ENCODE assay signal across 28 cellular contexts in genomic region chr18:26040051-26040656, GRCh38. TPM values are rescaled to one million over a fixed set of nuclear protein-coding genes. Genes with fewer than 3 reads are reported as not detected.
A peak's percentile ranks its signal among the peaks of the same experiment; 100 is the strongest.
DNase-seq lines count a peak whose midpoint lies in the region; ATAC-seq, FAIRE-seq and TF ChIP-seq lines count a peak whose summit lies in the region.
"Had no signal": no experiment of that assay in that cellular context is flagged by ENCODE, and none has a peak within 500 bp of the region (broad histone marks: within the 10 kb centered on the region; RNA-seq: fewer than 3 reads in every experiment).

No MANE protein-coding gene starts in this region.

- no peaks in the 10 kb centered on the region for H3K9me3 Mint-ChIP-seq in endothelial cell (ENCODE audit: unreplicated experiment)
- H3K9me3 Mint-ChIP-seq in naive thymus-derived CD4-positive, alpha-beta T cell, result no peaks in the 10 kb centered on the region
- H3K9me3 Mint-ChIP-seq: T-helper 2 cell treated with Interferon-gamma antibody and Interleukin-4, amounts not matched to agents 5 μg/mL and 100 μg/mL, for 36 hours had no signal

- H3K9ac ChIP-seq in smooth muscle cell (ENCODE audit: low read depth), result no peak overlapping the region

- TF ChIP-seq POLR2A in GM12892 (IDR thresholded peaks at IDR 0.05; ENCODE audit: low read depth, low read length), result no peak

- peak; percentile 74 for FAIRE-seq in GM12892 (lab: Jason Lieb, UNC)
- FAIRE-seq: RCC 7860 had no signal

- no peaks in the 10 kb centered on the region for H3F3A ChIP-seq in smooth muscle cell (ENCODE audit: low read depth)

- H3K27ac ChIP-seq in RWPE1, result no peak overlapping the region
- H3K27ac ChIP-seq in naive thymus-derived CD4-positive, alpha-beta T cell (ENCODE audit: low read depth, low read length), result no peak overlapping the region
- no peak overlapping the region for H3K27ac ChIP-seq in smooth muscle cell (ENCODE audit: low read depth)
- H3K27ac ChIP-seq: brain microvascular endothelial cell, C4-2B, lower lobe of right lung, spleen had no signal

- no peaks in the 10 kb centered on the region for H3K9me3 ChIP-seq in naive thymus-derived CD4-positive, alpha-beta T cell (ENCODE audit: control insufficient read depth in 2 of 3, low read length in 3 of 3)
- H3K9me3 ChIP-seq in smooth muscle cell (replicated peaks; ENCODE audit: low read depth), result no peaks in the 10 kb centered on the region
- H3K9me3 ChIP-seq: lower lobe of right lung, spleen had no signal

- peak overlapping the region; percentile 85 for H3K27ac Mint-ChIP-seq in endothelial cell (ENCODE audit: unreplicated experiment)
- H3K27ac Mint-ChIP-seq in naive thymus-derived CD4-positive, alpha-beta T cell, result peak overlapping the region in 8 of 9 donors; percentile 1 to 56 (median 27)
- H3K27ac Mint-ChIP-seq: T-helper 2 cell treated with Interferon-gamma antibody and Interleukin-4, amounts not matched to agents 5 μg/mL and 100 μg/mL, for 36 hours had no signal

- no peak overlapping the region for H3K4me3 ChIP-seq in naive thymus-derived CD4-positive, alpha-beta T cell (ENCODE audit: low read length)
- H3K4me3 ChIP-seq in smooth muscle cell, result no peak overlapping the region
- H3K4me3 ChIP-seq: lower lobe of right lung, spleen had no signal

- H4K20me1 ChIP-seq in smooth muscle cell (ENCODE audit: low read depth), result peaks cover 67% of the 10 kb centered on the region

- H3K79me2 ChIP-seq in smooth muscle cell (ENCODE audit: low read depth), result peaks cover 57% of the 10 kb centered on the region

- DNase-seq in GM12892 (ENCODE audit: insufficient read length) (no peak), RWPE1 (ENCODE audit: low spot score) (peak; percentile 0), endothelial cell (ENCODE audit: low spot score) (no peak), NCI-H526 (lab: John Stamatoyannopoulos, UW) (no peak), smooth muscle cell (lab: John Stamatoyannopoulos, UW; ENCODE audit: unreplicated experiment) (no peak), NCI-H748 treated with DMSO at 0.1 percent for 48 hours (lab: John Stamatoyannopoulos, UW) (no peak)
- no peak for DNase-seq in naive thymus-derived CD4-positive, alpha-beta T cell
- DNase-seq: activated CD4-positive, alpha-beta T cell treated with anti-CD3 and anti-CD28 coated beads, Interleukin-2, amount 50 U/mL, for 48 hours; activated gamma-delta T cell; brain microvascular endothelial cell; cortex of kidney; DMS153; foreskin fibroblast; hippocampal formation; lower lobe of right lung; NCI-H1092 treated with DMSO at 0.1 percent for 48 hours; NCI-H2081; NCI-H446; occipital lobe; retina; spleen; stimulated activated CD4-positive, alpha-beta T cell treated with anti-CD3 and anti-CD28 coated beads, Interleukin-4, amount 100 ng/mL, for 1 hour; stimulated activated naive CD4-positive, alpha-beta T cell treated with Interleukin-2 at 50 U/mL for 16 hours had no signal

- WGBS in smooth muscle cell (ENCODE audit: low lambda C conversion rate), result 85% methylated on average over 1 of the region's 1 CpG

- H3K27me3 ChIP-seq in naive thymus-derived CD4-positive, alpha-beta T cell (ENCODE audit: control insufficient read depth in 2 of 2, insufficient read depth in 2 of 2, low read length in 2 of 2), result no peaks in the 10 kb centered on the region
- no peaks in the 10 kb centered on the region for H3K27me3 ChIP-seq in smooth muscle cell (ENCODE audit: low read depth)
- H3K27me3 ChIP-seq: brain microvascular endothelial cell, spleen had no signal

- intact Hi-C loops in naive thymus-derived CD4-positive, alpha-beta T cell (cut with micrococcal nuclease), result no loop called here

- no peak for ATAC-seq in naive thymus-derived CD4-positive, alpha-beta T cell
- no peak for ATAC-seq in GM18861 (IDR thresholded peaks at IDR 0.05; ENCODE audit: unreplicated experiment)
- ATAC-seq: lower lobe of right lung, SK-N-SH treated with all-trans-retinoic acid at 6 μM for 48 hours had no signal

- H3K4me1 ChIP-seq in naive thymus-derived CD4-positive, alpha-beta T cell (ENCODE audit: control insufficient read depth in 2 of 2, insufficient read depth in 2 of 2, low read length in 2 of 2), result no peaks in the 10 kb centered on the region
- H3K4me1 ChIP-seq in smooth muscle cell (ENCODE audit: low read depth), result no peaks in the 10 kb centered on the region
- H3K4me1 ChIP-seq: lower lobe of right lung had no signal

- no peak overlapping the region for H2AFZ ChIP-seq in smooth muscle cell (ENCODE audit: low read depth)

- H3K4me1 Mint-ChIP-seq in endothelial cell (ENCODE audit: unreplicated experiment), result peaks cover 11% of the 10 kb centered on the region
- H3K4me1 Mint-ChIP-seq in naive thymus-derived CD4-positive, alpha-beta T cell, result peaks cover 5 to 40% (median 25%) of the 10 kb centered on the region in 7 donors

- H3K27me3 Mint-ChIP-seq in endothelial cell (ENCODE audit: unreplicated experiment), result no peaks in the 10 kb centered on the region
- no peaks in the 10 kb centered on the region for H3K27me3 Mint-ChIP-seq in naive thymus-derived CD4-positive, alpha-beta T cell

- H3K36me3 Mint-ChIP-seq in endothelial cell (ENCODE audit: low read depth, unreplicated experiment), result peaks cover 8% of the 10 kb centered on the region
- H3K36me3 Mint-ChIP-seq in naive thymus-derived CD4-positive, alpha-beta T cell, result peaks cover 0 to 48% (median 30%) of the 10 kb centered on the region in 5 donors

- CTCF ChIA-PET in RWPE1 (lab: Yijun Ruan, JAX), result no interaction called here
- CTCF ChIA-PET in naive thymus-derived CD4-positive, alpha-beta T cell (lab: Charles Lee), result no interaction called here

- TF ChIP-seq CTCF in RWPE1 (conservative IDR thresholded peaks at IDR 0.05; ENCODE audit: low read depth), result no peak
- TF ChIP-seq CTCF in endothelial cell (IDR thresholded peaks at IDR 0.05; ENCODE audit: unreplicated experiment), result no peak
- TF ChIP-seq CTCF in smooth muscle cell (IDR thresholded peaks at IDR 0.05; ENCODE audit: borderline replicate concordance, insufficient read depth, poor library complexity, severe bottlenecking), result no peak

- POLR2A ChIA-PET in RWPE1 (lab: Yijun Ruan, JAX; ENCODE audit: low non-redundant PET), result no interaction called here
- POLR2A ChIA-PET in naive thymus-derived CD4-positive, alpha-beta T cell (lab: Charles Lee), result no interaction called here

- no peak overlapping the region for H3K4me3 Mint-ChIP-seq in endothelial cell (ENCODE audit: unreplicated experiment)
- H3K4me3 Mint-ChIP-seq in naive thymus-derived CD4-positive, alpha-beta T cell, result no peak overlapping the region
- H3K4me3 Mint-ChIP-seq: T-helper 2 cell treated with Interferon-gamma antibody and Interleukin-4, amounts not matched to agents 5 μg/mL and 100 μg/mL, for 36 hours had no signal

- H3K36me3 ChIP-seq in naive thymus-derived CD4-positive, alpha-beta T cell (ENCODE audit: control insufficient read depth in 2 of 3, insufficient read depth in 3 of 3, low read length in 3 of 3), result peaks cover 5 to 17% (median 17%) of the 10 kb centered on the region in 3 experiments
- peaks cover 23% of the 10 kb centered on the region for H3K36me3 ChIP-seq in smooth muscle cell (ENCODE audit: low read depth)

- H3K4me2 ChIP-seq in smooth muscle cell, result no peak overlapping the region

RNA-seq across cellular contexts. Expression of gene SS18, which starts 50.3 kb away (rescaled TPM):
- polyA plus RNA-seq in GM12892 (2012; ENCODE audit: missing spikeins), result 35.6 TPM
- 94.6 TPM for total RNA-seq in endothelial cell (ENCODE audit: unreplicated experiment)
- total RNA-seq in naive thymus-derived CD4-positive, alpha-beta T cell, result 10 to 100 TPM; 50.9 to 85.8 (median 77.3) TPM
- 10 to 100 TPM; 33.5 to 37.0 TPM for polyA plus RNA-seq in naive thymus-derived CD4-positive, alpha-beta T cell
- 180 and 194 TPM in 2 replicates for total RNA-seq in smooth muscle cell
- 84.6 and 109 TPM in 2 replicates for polyA plus RNA-seq in smooth muscle cell
